In genomic region chr20:54132612-54133433, GRCh38 we compare ENCODE assay signal across 9 cellular contexts. TPM values are rescaled to one million over a fixed set of nuclear protein-coding genes. Genes with fewer than 3 reads are reported as not detected.
A peak's percentile ranks its signal among the peaks of the same experiment; 100 is the strongest.
DNase-seq lines count a peak whose midpoint lies in the region; ATAC-seq and TF ChIP-seq lines count a peak whose summit lies in the region.
"Had no signal": no experiment of that assay in that cellular context is flagged by ENCODE, and none has a peak within 500 bp of the region (broad histone marks: within the 10 kb centered on the region; RNA-seq: fewer than 3 reads in every experiment).

No MANE protein-coding gene starts in this region.

- H3K9me3 Mint-ChIP-seq in activated T-cell treated with anti-CD3 and anti-CD28 coated beads, Interleukin-2, amount 50 U/mL, for 72 hours = peaks cover 0 to 6% of the 10 kb centered on the region in 2 donors
- peaks cover 5% of the 10 kb centered on the region for H3K9me3 Mint-ChIP-seq in stimulated activated effector memory CD8-positive, alpha-beta T cell treated with anti-CD3 and anti-CD28 coated beads, Interleukin-12 subunit alpha, Interleukin-12 subunit beta, amount 100 ng/mL, for 72 hours
- H3K9me3 Mint-ChIP-seq in activated T-helper 17 cell treated with anti-CD3 and anti-CD28 coated beads, Interleukin-2, amount 50 U/mL, for 72 hours = no peaks in the 10 kb centered on the region

- ATAC-seq in mucosa of descending colon = peak; percentile 70
- ATAC-seq in activated T-cell treated with anti-CD3 and anti-CD28 coated beads, Interleukin-2, amount 50 U/mL, for 72 hours (replicated peaks in 1 of 2) = no peak
- ATAC-seq in stimulated activated effector memory CD8-positive, alpha-beta T cell treated with anti-CD3 and anti-CD28 coated beads, Interleukin-12 subunit alpha, Interleukin-12 subunit beta, amount 100 ng/mL, for 72 hours = no peak
- no peak for ATAC-seq in HG02678 (IDR thresholded peaks at IDR 0.05; ENCODE audit: unreplicated experiment)
- no peak for ATAC-seq in activated T-helper 17 cell treated with anti-CD3 and anti-CD28 coated beads, Interleukin-2, amount 50 U/mL, for 72 hours (replicated peaks)

- TF ChIP-seq CTCF in breast epithelium (IDR thresholded peaks at IDR 0.05) (no peak), mucosa of descending colon (IDR thresholded peaks at IDR 0.05) (no peak)

- no peaks in the 10 kb centered on the region for H3K27me3 ChIP-seq in breast epithelium

- H3K36me3 ChIP-seq in breast epithelium (no peaks in the 10 kb centered on the region), mucosa of descending colon (ENCODE audit: low read depth) (no peaks in the 10 kb centered on the region)

- intact Hi-C loops in breast epithelium (cut with DNase I; ENCODE audit: low total_unique reads) = no loop called here
- intact Hi-C loops in mucosa of descending colon (cut with DNase I, micrococcal nuclease) = no loop called here

- H3K36me3 Mint-ChIP-seq in activated T-cell treated with anti-CD3 and anti-CD28 coated beads, Interleukin-2, amount 50 U/mL, for 72 hours (ENCODE audit: insufficient read depth in 2 of 2) = peaks cover 0 to 2% of the 10 kb centered on the region in 2 donors
- no peaks in the 10 kb centered on the region for H3K36me3 Mint-ChIP-seq in stimulated activated effector memory CD8-positive, alpha-beta T cell treated with anti-CD3 and anti-CD28 coated beads, Interleukin-12 subunit alpha, Interleukin-12 subunit beta, amount 100 ng/mL, for 72 hours
- H3K36me3 Mint-ChIP-seq in activated T-helper 17 cell treated with anti-CD3 and anti-CD28 coated beads, Interleukin-2, amount 50 U/mL, for 72 hours (ENCODE audit: low read depth) = no peaks in the 10 kb centered on the region

- H3K4me1 ChIP-seq in breast epithelium = no peaks in the 10 kb centered on the region
- no peaks in the 10 kb centered on the region for H3K4me1 ChIP-seq in mucosa of descending colon (ENCODE audit: low read depth)

- peak overlapping the region; percentile 77 to 84 for H3K27ac ChIP-seq in breast epithelium

- H3K27me3 Mint-ChIP-seq in activated T-cell treated with anti-CD3 and anti-CD28 coated beads, Interleukin-2, amount 50 U/mL, for 72 hours (ENCODE audit: low read depth) = no peaks in the 10 kb centered on the region
- H3K27me3 Mint-ChIP-seq in activated T-helper 17 cell treated with anti-CD3 and anti-CD28 coated beads, Interleukin-2, amount 50 U/mL, for 72 hours = peaks cover 4% of the 10 kb centered on the region

- no peaks in the 10 kb centered on the region for H3K4me1 Mint-ChIP-seq in activated T-cell treated with anti-CD3 and anti-CD28 coated beads, Interleukin-2, amount 50 U/mL, for 72 hours (ENCODE audit: low read depth)
- no peaks in the 10 kb centered on the region for H3K4me1 Mint-ChIP-seq in stimulated activated effector memory CD8-positive, alpha-beta T cell treated with anti-CD3 and anti-CD28 coated beads, Interleukin-12 subunit alpha, Interleukin-12 subunit beta, amount 100 ng/mL, for 72 hours
- no peaks in the 10 kb centered on the region for H3K4me1 Mint-ChIP-seq in activated T-helper 17 cell treated with anti-CD3 and anti-CD28 coated beads, Interleukin-2, amount 50 U/mL, for 72 hours

- no peaks in the 10 kb centered on the region for H3K9me3 ChIP-seq in breast epithelium
- H3K9me3 ChIP-seq in mucosa of descending colon = no peaks in the 10 kb centered on the region

- TF ChIP-seq POLR2A in breast epithelium (IDR thresholded peaks at IDR 0.05) = peak; percentile 8

- no peak overlapping the region for H3K4me3 Mint-ChIP-seq in activated T-cell treated with anti-CD3 and anti-CD28 coated beads, Interleukin-2, amount 50 U/mL, for 72 hours
- no peak overlapping the region for H3K4me3 Mint-ChIP-seq in stimulated activated effector memory CD8-positive, alpha-beta T cell treated with anti-CD3 and anti-CD28 coated beads, Interleukin-12 subunit alpha, Interleukin-12 subunit beta, amount 100 ng/mL, for 72 hours
- H3K4me3 Mint-ChIP-seq in activated T-helper 17 cell treated with anti-CD3 and anti-CD28 coated beads, Interleukin-2, amount 50 U/mL, for 72 hours = no peak overlapping the region

- H3K4me3 ChIP-seq in breast epithelium = peak overlapping the region in 1 of 3 donors; percentile 0
- no peak overlapping the region for H3K4me3 ChIP-seq in mucosa of descending colon

- DNase-seq in COLO829 (ENCODE audit: low spot score) = peak; percentile 90
- peak; percentile 65 for DNase-seq in LoVo (ENCODE audit: low spot score)
- peak in 1 of 2 donors; percentile 42 for DNase-seq in breast epithelium (ENCODE audit: low spot score in 2 of 2)
- no peak for DNase-seq in mucosa of descending colon
- no peak for DNase-seq in activated T-cell treated with anti-CD3 and anti-CD28 coated beads, Interleukin-2, amount 50 U/mL, for 72 hours
- no peak for DNase-seq in stimulated activated effector memory CD8-positive, alpha-beta T cell treated with anti-CD3 and anti-CD28 coated beads, Interleukin-12 subunit alpha, Interleukin-12 subunit beta, amount 100 ng/mL, for 72 hours (ENCODE audit: low spot score in 2 of 2)

- H3K27ac Mint-ChIP-seq in activated T-cell treated with anti-CD3 and anti-CD28 coated beads, Interleukin-2, amount 50 U/mL, for 72 hours = no peak overlapping the region
- H3K27ac Mint-ChIP-seq in stimulated activated effector memory CD8-positive, alpha-beta T cell treated with anti-CD3 and anti-CD28 coated beads, Interleukin-12 subunit alpha, Interleukin-12 subunit beta, amount 100 ng/mL, for 72 hours = no peak overlapping the region
- no peak overlapping the region for H3K27ac Mint-ChIP-seq in activated T-helper 17 cell treated with anti-CD3 and anti-CD28 coated beads, Interleukin-2, amount 50 U/mL, for 72 hours

RNA-seq across cellular contexts. Expression of gene CYP24A1, which starts 41.0 kb away (rescaled TPM):
- total RNA-seq in breast epithelium (1 to 10 TPM in 2 of 3 donors, not detected in 1; 2.0 to 6.4 TPM), mucosa of descending colon (not detected)
- total RNA-seq in activated T-cell treated with anti-CD3 and anti-CD28 coated beads, Interleukin-2, amount 50 U/mL, for 72 hours = not detected
- total RNA-seq in activated T-helper 17 cell treated with anti-CD3 and anti-CD28 coated beads, Interleukin-2, amount 50 U/mL, for 72 hours = under 1 TPM in 1 of 2 donors, not detected in 1; 0.08 TPM
- total RNA-seq: pulmonary artery endothelial cell had no signal

Comparison
In these comparisons a context has a peak if more than half of its experiments do, and no peak if none do; other contexts are left out.
1. DNase-seq: peak in COLO829 (single experiment) and LoVo (single experiment); none in mucosa of descending colon (0 of 3), activated T-cell treated with anti-CD3 and anti-CD28 coated beads, Interleukin-2, amount 50 U/mL, for 72 hours (0 of 2) and stimulated activated effector memory CD8-positive, alpha-beta T cell treated with anti-CD3 and anti-CD28 coated beads, Interleukin-12 subunit alpha, Interleukin-12 subunit beta, amount 100 ng/mL, for 72 hours (0 of 2).